In genomic region chr12:56789429-56789828, GRCh38 we compare ENCODE assay signal across 3 cellular contexts. TPM values are rescaled to one million over a fixed set of nuclear protein-coding genes. Genes with fewer than 3 reads are reported as not detected.
"Had no signal": no experiment of that assay in that cellular context is flagged by ENCODE, and none has a peak within 500 bp of the region (broad histone marks: within the 10 kb centered on the region; RNA-seq: fewer than 3 reads in every experiment).

No MANE protein-coding gene starts in this region.

RNA-seq across cellular contexts. Expression of gene HSD17B6, which starts 26.3 kb away (rescaled TPM):
- total RNA-seq: left ventricle myocardium inferior, lung microvascular endothelial cell, mononuclear cell had no signal
